ENCODE assay signal across 9 cellular contexts in genomic region chr20:38825901-38826625, GRCh38. TPM values are rescaled to one million over a fixed set of nuclear protein-coding genes. Genes with fewer than 3 reads are reported as not detected.
DNase-seq lines count a peak whose midpoint lies in the region; ATAC-seq and TF ChIP-seq lines count a peak whose summit lies in the region.
"Had no signal": no experiment of that assay in that cellular context is flagged by ENCODE, and none has a peak within 500 bp of the region (broad histone marks: within the 10 kb centered on the region; RNA-seq: fewer than 3 reads in every experiment).

No MANE protein-coding gene starts in this region.

- no peak overlapping the region for H3K9ac ChIP-seq in adipocyte (ENCODE audit: low read length)

- peak; percentile 36 for TF ChIP-seq POLR2A in GM18505 (IDR thresholded peaks at IDR 0.05; ENCODE audit: borderline replicate concordance, extremely low read depth, insufficient read depth, insufficient read length)

- intact Hi-C loops in sciatic nerve (cut with DNase I): no loop called here

- peaks cover 29% of the 10 kb centered on the region for H3K27me3 ChIP-seq in adipocyte (replicated peaks; ENCODE audit: control insufficient read depth, insufficient read depth, low read length)

- no peaks in the 10 kb centered on the region for H3K9me3 ChIP-seq in adipocyte (ENCODE audit: control insufficient read depth, low read length)

- no peaks in the 10 kb centered on the region for H3K4me1 ChIP-seq in adipocyte (ENCODE audit: control insufficient read depth, insufficient read depth, low read length)

- no peaks in the 10 kb centered on the region for H3K36me3 ChIP-seq in adipocyte (ENCODE audit: control insufficient read depth, insufficient read depth, low read length, severe bottlenecking)

- ATAC-seq in GM18505 (IDR thresholded peaks at IDR 0.05; ENCODE audit: unreplicated experiment) (no peak), GM21515 (IDR thresholded peaks at IDR 0.05; ENCODE audit: unreplicated experiment) (no peak), sciatic nerve (no peak)

- H3K4me3 ChIP-seq in adipocyte (ENCODE audit: low read length): no peak overlapping the region
- H3K4me3 ChIP-seq: heart right ventricle had no signal

- DNase-seq in NCI-H146 (lab: John Stamatoyannopoulos, UW) (peak; percentile 93), adipocyte (ENCODE audit: low read depth) (peak; percentile 26), non-pigmented ciliary epithelial cell (ENCODE audit: low read depth) (peak; percentile 47), putamen (ENCODE audit: low spot score) (no peak), sciatic nerve (ENCODE audit: low spot score) (no peak)
- DNase-seq in activated CD4-positive, alpha-beta T cell treated with anti-CD3 and anti-CD28 coated beads, Interleukin-2, amount 50 U/mL, for 48 hours: no peak
- DNase-seq: heart right ventricle had no signal

RNA-seq across cellular contexts. Expression of gene PPP1R16B, which starts 20.6 kb away (rescaled TPM):
- total RNA-seq in sciatic nerve: 7.5 TPM

Comparison
In these comparisons a context has a peak if more than half of its experiments do, and no peak if none do; other contexts are left out.
1. DNase-seq: peak in NCI-H146 (single experiment), adipocyte (single experiment) and non-pigmented ciliary epithelial cell (single experiment); none in putamen (single experiment), sciatic nerve (single experiment) and activated CD4-positive, alpha-beta T cell treated with anti-CD3 and anti-CD28 coated beads, Interleukin-2, amount 50 U/mL, for 48 hours (0 of 2).